Comparison of ENCODE assay signal across 9 cellular contexts in the genomic region with DNA sequence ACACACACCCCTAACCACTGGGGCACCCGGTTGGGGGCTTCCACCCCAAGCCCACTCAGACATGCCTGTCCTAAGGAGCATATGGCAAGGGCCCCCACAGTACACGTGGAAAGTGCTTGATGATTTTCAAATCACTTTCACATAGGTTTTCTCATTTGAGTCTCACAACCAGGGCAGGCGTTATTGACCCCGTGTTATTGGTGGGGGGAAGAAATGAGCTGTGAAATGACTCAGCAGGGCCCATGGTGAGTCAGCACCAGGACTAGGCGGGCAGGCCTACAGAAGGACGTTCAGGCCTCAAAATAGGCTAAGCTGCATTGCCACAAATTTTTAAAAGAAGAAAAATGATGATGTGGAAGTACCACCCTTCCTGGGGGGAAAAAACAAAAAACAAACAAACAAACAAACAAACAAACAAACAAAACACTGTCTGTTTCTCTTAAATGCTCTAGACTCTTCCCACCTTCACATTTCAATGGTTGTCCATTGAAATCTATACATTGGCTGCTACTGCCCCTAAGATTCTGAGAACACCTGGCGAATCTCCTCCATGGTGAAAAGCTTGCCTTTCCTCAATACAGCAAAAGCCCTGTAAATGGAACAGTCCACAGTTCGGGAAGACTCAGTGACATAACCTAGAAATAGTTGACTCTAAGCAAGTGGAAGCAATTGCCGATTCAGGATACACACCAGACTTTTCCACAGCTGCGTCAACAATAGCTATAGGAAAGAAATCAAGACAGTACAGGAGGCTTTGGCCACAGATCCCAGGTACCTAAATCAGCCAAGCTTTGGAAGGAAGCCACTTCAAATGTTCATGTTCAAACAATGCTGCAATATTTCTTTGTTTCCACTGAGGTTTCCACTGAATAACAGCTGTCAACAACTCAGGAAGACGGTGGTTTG.
DNase-seq lines count a peak whose midpoint lies in the region; FAIRE-seq and TF ChIP-seq lines count a peak whose summit lies in the region.
"Had no signal": no experiment of that assay in that cellular context is flagged by ENCODE, and none has a peak within 500 bp of the region (broad histone marks: within the 10 kb centered on the region; RNA-seq: fewer than 3 reads in every experiment).

No MANE protein-coding gene starts in this region.

- intact Hi-C loops in MCF 10A (cut with micrococcal nuclease) = no loop called here

- H3K27ac Mint-ChIP-seq in MCF 10A (ENCODE audit: low read depth, unreplicated experiment) = no peak overlapping the region

- no peak overlapping the region for H3K4me3 ChIP-seq in small intestine (ENCODE audit: low read depth in 1 of 2, low read length in 2 of 2)

- no peak for TF ChIP-seq CTCF in MCF 10A (IDR thresholded peaks at IDR 0.05; ENCODE audit: unreplicated experiment)

- no peak for FAIRE-seq in small intestine (lab: Jason Lieb, UNC)
- FAIRE-seq: A204.1 had no signal

- no peaks in the 10 kb centered on the region for H3K36me3 Mint-ChIP-seq in MCF 10A (ENCODE audit: insufficient read depth, unreplicated experiment)

- DNase-seq in NCI-H1417 (lab: John Stamatoyannopoulos, UW) (peak in 2 of 3 experiments; percentile 18 to 63), NCI-H1417 treated with DMSO at 0.1 percent for 48 hours (lab: John Stamatoyannopoulos, UW) (no peak), NCI-H446 treated with DMSO at 0.1 percent for 48 hours (lab: John Stamatoyannopoulos, UW) (peak; percentile 2), MCF 10A (ENCODE audit: unreplicated experiment) (peak; percentile 49), small intestine (peak; percentile 31), Kasumi-1 (lab: John Stamatoyannopoulos, UW) (no peak), nucleus accumbens (lab: John Stamatoyannopoulos, UW) (no peak), T-helper 9 cell (no peak)

- H3K27me3 Mint-ChIP-seq in MCF 10A (ENCODE audit: insufficient read depth, unreplicated experiment) = no peaks in the 10 kb centered on the region

- BruUV-seq in MCF 10A (replicated peaks; lab: Mats Ljungman, UMichigan) = no TSS peak

- H3K9me3 ChIP-seq in small intestine (ENCODE audit: control insufficient read depth, low read depth) = no peaks in the 10 kb centered on the region

- POLR2A ChIA-PET in MCF 10A (lab: Yijun Ruan, JAX) = interaction anchor here (0.6 to 1.3 kb wide), 3 partner anchors 16 to 283 kb away, joined by 3 read pairs; no protein-coding TSS in a partner anchor

- H3K27ac ChIP-seq in small intestine (ENCODE audit: low read depth in 1 of 2, low read length in 1 of 2) = peak overlapping the region in 1 of 2 donors; percentile 34

- no peaks in the 10 kb centered on the region for H3K27me3 ChIP-seq in small intestine (ENCODE audit: control insufficient read depth in 2 of 2, insufficient read depth in 2 of 2, low read length in 2 of 2)

- CTCF ChIA-PET in MCF 10A (lab: Yijun Ruan, JAX) = interaction anchor here (0.6 to 1.1 kb wide), 3 partner anchors 25 to 397 kb away, joined by 3 to 4 read pairs (median 3); no protein-coding TSS in a partner anchor

- H3K36me3 ChIP-seq in small intestine (ENCODE audit: control insufficient read depth in 2 of 2, insufficient read depth in 2 of 2, low read length in 2 of 2) = no peaks in the 10 kb centered on the region

- WGBS in small intestine, 3 donors = 63 to 74% (median 74%) methylated on average over 11 of the region's 11 CpGs

- H3K4me1 Mint-ChIP-seq in MCF 10A (ENCODE audit: insufficient read depth, unreplicated experiment) = peaks cover 10% of the 10 kb centered on the region

- H3K4me3 Mint-ChIP-seq in MCF 10A (ENCODE audit: unreplicated experiment) = no peak overlapping the region

- no peaks in the 10 kb centered on the region for H3K9me3 Mint-ChIP-seq in MCF 10A (ENCODE audit: unreplicated experiment)

- no peaks in the 10 kb centered on the region for H3K4me1 ChIP-seq in small intestine (ENCODE audit: control insufficient read depth in 2 of 2, insufficient read depth in 1 of 2, low read depth in 1 of 2, low read length in 1 of 2)

Comparison
In these comparisons a context has a peak if more than half of its experiments do, and no peak if none do; other contexts are left out.
1. DNase-seq: peak in NCI-H1417 (2 of 3), NCI-H446 treated with DMSO at 0.1 percent for 48 hours (single experiment), MCF 10A (single experiment) and small intestine (single experiment); none in NCI-H1417 treated with DMSO at 0.1 percent for 48 hours (single experiment), Kasumi-1 (0 of 2), nucleus accumbens (0 of 56) and T-helper 9 cell (single experiment).